7 cellular contexts compared by ENCODE assay signal in genomic region chr11:45803981-45804805, GRCh38. TPM values are rescaled to one million over a fixed set of nuclear protein-coding genes. Genes with fewer than 3 reads are reported as not detected.
DNase-seq lines count a peak whose midpoint lies in the region; ATAC-seq and TF ChIP-seq lines count a peak whose summit lies in the region.

No MANE protein-coding gene starts in this region.

- ATAC-seq in GM18502 (IDR thresholded peaks at IDR 0.05; ENCODE audit: poor library complexity, unreplicated experiment), result peak; percentile 29
- ATAC-seq in HG03135 (IDR thresholded peaks at IDR 0.05; ENCODE audit: unreplicated experiment), result peak; percentile 28
- peak; percentile 44 to 45 for ATAC-seq in naive B cell (ENCODE audit: low read depth in 2 of 2)
- peak; percentile 63 for ATAC-seq in stimulated activated memory B cell treated with anti-CD40 and anti-IgM and Interleukin-4, amounts not matched to agents 10 μg/mL and 1 μg/mL and 100 μg/mL, for 72 hours

- H3K27me3 ChIP-seq in fibroblast of lung (ENCODE audit: control insufficient read depth, insufficient read depth, low read length), result no peaks in the 10 kb centered on the region

- peak; percentile 65 for DNase-seq in OCI-M1 (lab: John Stamatoyannopoulos, UW)
- peak; percentile 32 to 53 for DNase-seq in activated T-helper 1 cell treated with anti-CD3 and anti-CD28 coated beads, Interleukin-2, amount 50 U/mL, for 16 hours (ENCODE audit: low read depth in 1 of 2, low spot score in 1 of 2)
- DNase-seq in fibroblast of lung (ENCODE audit: low read depth in 2 of 2), result peak; percentile 55 to 66
- DNase-seq in naive B cell, result peak; percentile 64

- H2AFZ ChIP-seq in fibroblast of lung (ENCODE audit: low read length), result peak overlapping the region; percentile 79

- peaks cover 4% of the 10 kb centered on the region for H3K36me3 ChIP-seq in fibroblast of lung (ENCODE audit: control insufficient read depth, insufficient read depth, low read length)

- H3K27ac Mint-ChIP-seq in naive B cell, result peak overlapping the region; percentile 73 to 96 (median 92)
- H3K27ac Mint-ChIP-seq in stimulated activated memory B cell treated with anti-CD40 and anti-IgM and Interleukin-4, amounts not matched to agents 10 μg/mL and 1 μg/mL and 100 μg/mL, for 72 hours, result peak overlapping the region; percentile 95

- peaks cover 0 to 3% (median 0%) of the 10 kb centered on the region in 7 donors for H3K9me3 Mint-ChIP-seq in naive B cell
- H3K9me3 Mint-ChIP-seq in stimulated activated memory B cell treated with anti-CD40 and anti-IgM and Interleukin-4, amounts not matched to agents 10 μg/mL and 1 μg/mL and 100 μg/mL, for 72 hours, result no peaks in the 10 kb centered on the region

- peak overlapping the region; percentile 94 for H3K27ac ChIP-seq in fibroblast of lung (ENCODE audit: insufficient read depth, low read length)

- no peaks in the 10 kb centered on the region for H3K36me3 Mint-ChIP-seq in naive B cell
- peaks cover 10% of the 10 kb centered on the region for H3K36me3 Mint-ChIP-seq in stimulated activated memory B cell treated with anti-CD40 and anti-IgM and Interleukin-4, amounts not matched to agents 10 μg/mL and 1 μg/mL and 100 μg/mL, for 72 hours

- peak overlapping the region; percentile 79 for H3K4me2 ChIP-seq in fibroblast of lung (ENCODE audit: extremely low read depth, insufficient read depth, low read length)

- peak overlapping the region; percentile 83 for H3K9ac ChIP-seq in fibroblast of lung (ENCODE audit: insufficient read depth, low read length)

- no peaks in the 10 kb centered on the region for H4K20me1 ChIP-seq in fibroblast of lung (ENCODE audit: control insufficient read depth, extremely low read depth, insufficient read depth, low read length)

- peak overlapping the region; percentile 91 to 98 (median 94) for H3K4me3 Mint-ChIP-seq in naive B cell
- H3K4me3 Mint-ChIP-seq in stimulated activated memory B cell treated with anti-CD40 and anti-IgM and Interleukin-4, amounts not matched to agents 10 μg/mL and 1 μg/mL and 100 μg/mL, for 72 hours, result peak overlapping the region; percentile 100

- H3K9me3 ChIP-seq in fibroblast of lung (ENCODE audit: control insufficient read depth, insufficient read depth, low read depth, low read length), result no peaks in the 10 kb centered on the region

- peaks cover 28% of the 10 kb centered on the region for H3K79me2 ChIP-seq in fibroblast of lung (ENCODE audit: control insufficient read depth, insufficient read depth, low read length)

- H3K27me3 Mint-ChIP-seq in naive B cell, result no peaks in the 10 kb centered on the region
- no peaks in the 10 kb centered on the region for H3K27me3 Mint-ChIP-seq in stimulated activated memory B cell treated with anti-CD40 and anti-IgM and Interleukin-4, amounts not matched to agents 10 μg/mL and 1 μg/mL and 100 μg/mL, for 72 hours

- H3K4me3 ChIP-seq in fibroblast of lung (replicated peaks in 1 of 4; ENCODE audit: control extremely low read depth in 1 of 4, insufficient read depth in 1 of 4, low read depth in 3 of 4, low read length in 4 of 4), result peak overlapping the region; percentile 73 to 91 (median 86)

- peaks cover 7% of the 10 kb centered on the region for H3K4me1 ChIP-seq in fibroblast of lung (ENCODE audit: control insufficient read depth, extremely low read depth, insufficient read depth, low read length)

- peaks cover 35 to 39% (median 38%) of the 10 kb centered on the region in 3 donors for H3K4me1 Mint-ChIP-seq in naive B cell
- H3K4me1 Mint-ChIP-seq in stimulated activated memory B cell treated with anti-CD40 and anti-IgM and Interleukin-4, amounts not matched to agents 10 μg/mL and 1 μg/mL and 100 μg/mL, for 72 hours, result peaks cover 37% of the 10 kb centered on the region

- no peak for TF ChIP-seq CTCF in fibroblast of lung (conservative IDR thresholded peaks at IDR 0.05 in 1 of 2, IDR thresholded peaks at IDR 0.05 in 1 of 2; ENCODE audit: low read depth in 1 of 2, low read length in 2 of 2)

RNA-seq across cellular contexts. Expression of gene SLC35C1, which starts 0.8 kb away (rescaled TPM):
- total RNA-seq in fibroblast of lung, result 10.4 and 11.8 TPM in 2 replicates
- polyA plus RNA-seq in fibroblast of lung, result 6.7 and 6.9 TPM in 2 replicates
- 23.8 TPM in 2 replicates for polyA plus RNA-seq in fibroblast of lung (2012)
- 24.0 and 26.9 TPM in 2 replicates for polyA minus RNA-seq in fibroblast of lung (ENCODE audit: low replicate concordance)
- 1 to 10 TPM; 3.3 to 7.6 (median 5.7) TPM for polyA plus RNA-seq in naive B cell (ENCODE audit: low read depth in 6 of 6)

RNA-seq across cellular contexts. Expression of gene CRY2, which starts 43.1 kb away (rescaled TPM):
- total RNA-seq in fibroblast of lung, result 17.5 and 21.5 TPM in 2 replicates
- polyA plus RNA-seq in fibroblast of lung (8.3 and 8.4 TPM in 2 replicates), naive B cell (ENCODE audit: low read depth in 6 of 6) (10 to 100 TPM in 5 of 6 donors, 1 to 10 TPM in 1; 10.0 to 34.2 (median 26.7) TPM)
- polyA plus RNA-seq in fibroblast of lung (2012), result 7.2 and 8.0 TPM in 2 replicates
- 28.6 and 32.7 TPM in 2 replicates for polyA minus RNA-seq in fibroblast of lung (ENCODE audit: low replicate concordance)

Comparison
In these comparisons a context has a peak if more than half of its experiments do, and no peak if none do; other contexts are left out.
1. Peak in every context shown above with its lines: DNase-seq, ATAC-seq, H3K4me3 ChIP-seq and H3K27ac ChIP-seq.